In genomic region chr3:56702487-56703315, GRCh38 we compare ENCODE assay signal across 8 cellular contexts. TPM values are rescaled to one million over a fixed set of nuclear protein-coding genes. Genes with fewer than 3 reads are reported as not detected.
DNase-seq lines count a peak whose midpoint lies in the region; ATAC-seq and TF ChIP-seq lines count a peak whose summit lies in the region.

No MANE protein-coding gene starts in this region.

- no peaks in the 10 kb centered on the region for H4K20me1 ChIP-seq in IMR-90 (ENCODE audit: insufficient read depth, low read length)
- no peaks in the 10 kb centered on the region for H4K20me1 ChIP-seq in PC-3 (ENCODE audit: low read length)

- H3K9me1 ChIP-seq in IMR-90 (ENCODE audit: insufficient read depth, low read length), result no peaks in the 10 kb centered on the region

- DNase-seq in Daoy (ENCODE audit: low read depth) (peak; percentile 33), IMR-90 (peak; percentile 76), PC-3 (peak; percentile 84), amniotic epithelial cell (ENCODE audit: low read depth) (peak; percentile 77), left ventricle myocardium superior (no peak), sigmoid colon (no peak), MG63 (no peak)

- peaks cover 1% of the 10 kb centered on the region; the same call in 1 of the 2 replicates for H3K27me3 ChIP-seq in IMR-90 (ENCODE audit: control insufficient read depth, insufficient read depth, low read length)
- H3K27me3 ChIP-seq in PC-3 (ENCODE audit: low read length), result no peaks in the 10 kb centered on the region
- no peaks in the 10 kb centered on the region for H3K27me3 ChIP-seq in sigmoid colon
- no peaks in the 10 kb centered on the region for H3K27me3 ChIP-seq in MG63

- H2AK5ac ChIP-seq in IMR-90 (ENCODE audit: low read depth, low read length), result no peak overlapping the region

- no peaks in the 10 kb centered on the region for H3K9me2 ChIP-seq in PC-3 (replicated peaks; ENCODE audit: low read length)

- no peak overlapping the region for H3K4me2 ChIP-seq in IMR-90 (ENCODE audit: low read depth, low read length)
- no peak overlapping the region for H3K4me2 ChIP-seq in PC-3 (ENCODE audit: low read length)

- no peaks in the 10 kb centered on the region for H3F3A ChIP-seq in PC-3 (ENCODE audit: low read length, unreplicated experiment)

- no peak overlapping the region for H3K14ac ChIP-seq in IMR-90 (replicated peaks; ENCODE audit: low read depth, low read length)

- peak; percentile 88 for ATAC-seq in IMR-90 (ENCODE audit: low read depth)
- peak; percentile 88 for ATAC-seq in PC-3
- ATAC-seq in left ventricle myocardium superior, result peak; percentile 70
- no peak for ATAC-seq in HG02798 (IDR thresholded peaks at IDR 0.05; ENCODE audit: poor library complexity, unreplicated experiment)

- POLR2A ChIA-PET in IMR-90 (lab: Charles Lee; ENCODE audit: unreplicated experiment) (no interaction called here), PC-3 (lab: Charles Lee; ENCODE audit: unreplicated experiment) (no interaction called here)

- H2BK5ac ChIP-seq in IMR-90 (ENCODE audit: low read depth, low read length, poor library complexity, severe bottlenecking), result no peak overlapping the region

- intact Hi-C loops in IMR-90 (cut with micrococcal nuclease), result loop anchor here (1.0 to 10.0 kb wide), 5 partner anchors 80 to 522 kb away; partner anchors contain the start of gene APPL1
- intact Hi-C loops in PC-3 (cut with micrococcal nuclease), result loop anchor here (1.0 to 10.0 kb wide), 6 partner anchors 56 to 287 kb away; no protein-coding TSS in a partner anchor
- intact Hi-C loops in left ventricle myocardium superior (cut with micrococcal nuclease), result loop anchor here (1.0 to 2.0 kb wide), 2 partner anchors 96 to 287 kb away; no protein-coding TSS in a partner anchor
- intact Hi-C loops in sigmoid colon (cut with DNase I), result loop anchor here (1.0 to 10.0 kb wide), 3 partner anchors 99 to 392 kb away; partner anchors contain the start of gene ARHGEF3

- no peak overlapping the region for H2AK9ac ChIP-seq in IMR-90 (replicated peaks; ENCODE audit: low read depth, low read length, poor library complexity)

- in situ Hi-C loops in IMR-90 (cut with MboI; ENCODE audit: low sequenced_read_pairs), result loop anchor here (5.0 to 10.0 kb wide), 2 partner anchors 92 to 285 kb away; no protein-coding TSS in a partner anchor

- H4K5ac ChIP-seq in IMR-90 (ENCODE audit: low read depth, low read length), result no peak overlapping the region

- H2BK120ac ChIP-seq in IMR-90 (ENCODE audit: low read depth, low read length), result no peak overlapping the region

- no peak overlapping the region for H3K4me3 ChIP-seq in IMR-90 (ENCODE audit: insufficient read depth, low read depth, low read length)
- no peak overlapping the region for H3K4me3 ChIP-seq in PC-3 (ENCODE audit: low read length)
- H3K4me3 ChIP-seq in sigmoid colon, result no peak overlapping the region
- H3K4me3 ChIP-seq in MG63, result no peak overlapping the region

- CTCF ChIA-PET in IMR-90 (lab: Yijun Ruan, JAX) (interaction anchor here (1.1 to 4.8 kb wide), 4 partner anchors 96 to 288 kb away, joined by 3 to 29 read pairs (median 10); partner anchors contain the start of gene ARHGEF3), PC-3 (lab: Charles Lee) (interaction anchor here (0.6 to 2.2 kb wide), 10 partner anchors 80 to 290 kb away, joined by 3 to 30 read pairs (median 4); partner anchors contain the start of gene ARHGEF3)

- H3K9ac ChIP-seq in IMR-90 (ENCODE audit: low read depth, low read length) (no peak overlapping the region), PC-3 (ENCODE audit: low read length) (no peak overlapping the region)

- H2AFZ ChIP-seq in IMR-90 (replicated peaks; ENCODE audit: low read length, poor library complexity) (no peak overlapping the region), PC-3 (ENCODE audit: low read length) (no peak overlapping the region)

- TF ChIP-seq EP300 in sigmoid colon (IDR thresholded peaks at IDR 0.05), result no peak

- BruUV-seq in IMR-90 (replicated peaks; lab: Mats Ljungman, UMichigan) (no TSS peak), PC-3 (replicated peaks; lab: Mats Ljungman, UMichigan) (no TSS peak)

- H3K36me3 ChIP-seq in IMR-90 (ENCODE audit: control insufficient read depth, insufficient read depth, low read length) (no peaks in the 10 kb centered on the region), PC-3 (ENCODE audit: low read depth, low read length) (no peaks in the 10 kb centered on the region), sigmoid colon (no peaks in the 10 kb centered on the region), MG63 (no peaks in the 10 kb centered on the region)

- peak; percentile 95 for TF ChIP-seq CTCF in IMR-90 (conservative IDR thresholded peaks at IDR 0.05; ENCODE audit: low read depth, low read length)
- TF ChIP-seq CTCF in PC-3 (conservative IDR thresholded peaks at IDR 0.05; ENCODE audit: low read depth, low read length), result peak; percentile 93
- TF ChIP-seq CTCF in sigmoid colon (IDR thresholded peaks at IDR 0.05), result peak; percentile 69 to 81 (median 77)

- H2BK15ac ChIP-seq in IMR-90 (ENCODE audit: low read depth, low read length), result no peak overlapping the region

- whole genome bisulfite sequencing in IMR-90 (ENCODE audit: extremely low coverage in 2 of 2, insufficient read length in 1 of 2), 2 experiments, result 8% methylated on average over 2 of the region's 5 CpGs; no CpG with 5 or more reads in 1 of the 2 experiments
- 17 to 36% methylated on average over 5 of the region's 5 CpGs for WGBS in sigmoid colon, 2 donors

- H3K27ac ChIP-seq in IMR-90 (ENCODE audit: insufficient read depth, low read length) (no peak overlapping the region), PC-3 (ENCODE audit: low read length) (no peak overlapping the region), sigmoid colon (no peak overlapping the region)

- H3K4me1 ChIP-seq in IMR-90 (ENCODE audit: control insufficient read depth, insufficient read depth, low read length), result no peaks in the 10 kb centered on the region
- H3K4me1 ChIP-seq in PC-3 (ENCODE audit: insufficient read depth, low read length), result no peaks in the 10 kb centered on the region
- peaks cover 0 to 7% (median 3%) of the 10 kb centered on the region in 4 donors for H3K4me1 ChIP-seq in sigmoid colon

- no peak overlapping the region for H3K4ac ChIP-seq in IMR-90 (ENCODE audit: low read depth, low read length)

- H3K79me1 ChIP-seq in IMR-90 (ENCODE audit: low read depth in 1 of 2, low read length in 2 of 2), result no peaks in the 10 kb centered on the region

- no peak overlapping the region for H3K56ac ChIP-seq in IMR-90 (ENCODE audit: extremely low read depth, insufficient read depth, low read length)

- H3K23ac ChIP-seq in IMR-90 (ENCODE audit: low read depth, low read length), result no peak overlapping the region

- no peak for TF ChIP-seq POLR2A in IMR-90 (IDR thresholded peaks at IDR 0.05; ENCODE audit: low read depth, low read length)
- TF ChIP-seq POLR2A in sigmoid colon (IDR thresholded peaks at IDR 0.05), result no peak

- H2BK20ac ChIP-seq in IMR-90 (ENCODE audit: low read depth, low read length), result no peak overlapping the region

- no peak overlapping the region for H4K8ac ChIP-seq in IMR-90 (ENCODE audit: low read depth in 2 of 2, low read length in 2 of 2)

- no peaks in the 10 kb centered on the region for H3K79me2 ChIP-seq in PC-3 (ENCODE audit: low read length)

- H3K9me3 ChIP-seq in IMR-90 (ENCODE audit: control insufficient read depth, insufficient read depth, low read length), result no peaks in the 10 kb centered on the region
- H3K9me3 ChIP-seq in PC-3 (ENCODE audit: low read length), result no peaks in the 10 kb centered on the region
- no peaks in the 10 kb centered on the region for H3K9me3 ChIP-seq in sigmoid colon
- H3K9me3 ChIP-seq in MG63, result no peaks in the 10 kb centered on the region

- dilution Hi-C loops in IMR-90 (cut with HindIII; ENCODE audit: low sequenced_read_pairs, unreplicated experiment), result no loop called here

- TF ChIP-seq RAD21 in IMR-90 (IDR thresholded peaks at IDR 0.05; ENCODE audit: low read length), result peak; percentile 95

- no peak overlapping the region for H4K91ac ChIP-seq in IMR-90 (ENCODE audit: insufficient read depth, low read depth, low read length)

- no peak overlapping the region for H3K18ac ChIP-seq in IMR-90 (ENCODE audit: low read depth, low read length)

TF ChIP-seq in IMR-90, 13 proteins besides CTCF, POLR2A, EP300 and RAD21:
- peak; percentile 99 for TF ChIP-seq SMC3 (IDR thresholded peaks at IDR 0.05; ENCODE audit: low read depth, low read length)
- no peak for TF ChIP-seq USF2 (IDR thresholded peaks at IDR 0.05; ENCODE audit: low read depth, low read length)

RNA-seq across cellular contexts. Expression of gene TASOR, which starts 19.6 kb away (rescaled TPM):
- total RNA-seq in Daoy (2014; rRNA removed; shearing (Covaris generic)), result 43.5 and 47.9 TPM in 2 replicates
- total RNA-seq in IMR-90 (2012; rRNA removed), result 28.5 and 48.6 TPM in 2 replicates
- 10.4 and 13.3 TPM in 2 replicates for polyA plus RNA-seq in IMR-90 (2012; rRNA removed)
- polyA plus RNA-seq in IMR-90 (2012; cell fraction: cytosol; rRNA removed), result 2.2 and 2.4 TPM in 2 replicates
- 3.2 and 23.9 TPM in 2 replicates for polyA plus RNA-seq in IMR-90 (2012; cell fraction: nucleus; rRNA removed; ENCODE audit: low replicate concordance)
- total RNA-seq in PC-3 (2014; rRNA removed), result 75.0 and 86.8 TPM in 2 replicates
- total RNA-seq in left ventricle myocardium superior, result 23.2 TPM
- 10 to 100 TPM; 67.9 to 84.9 (median 79.7) TPM for total RNA-seq in sigmoid colon
- polyA plus RNA-seq in sigmoid colon, result 10 to 100 TPM; 22.2 to 27.9 (median 25.8) TPM
- total RNA-seq in MG63 (2014; rRNA removed; shearing (Covaris generic); ENCODE audit: low replicate concordance), result 24.1 and 49.1 TPM in 2 replicates

Comparison
In these comparisons a context has a peak if more than half of its experiments do, and no peak if none do; other contexts are left out.
1. DNase-seq: peak in Daoy (single experiment), IMR-90 (single experiment), PC-3 (single experiment) and amniotic epithelial cell (single experiment); none in left ventricle myocardium superior (single experiment), sigmoid colon (single experiment) and MG63 (single experiment).
2. Peak in every context shown above with its lines, with median percentiles within 50 percentile points of each other: CTCF ChIP-seq.